Comparison of ENCODE assay signal across 12 cellular contexts in genomic region chr6:30452736-30453507, GRCh38. TPM values are rescaled to one million over a fixed set of nuclear protein-coding genes. Genes with fewer than 3 reads are reported as not detected.
DNase-seq lines count a peak whose midpoint lies in the region; ATAC-seq, FAIRE-seq and TF ChIP-seq lines count a peak whose summit lies in the region.
"Had no signal": no experiment of that assay in that cellular context is flagged by ENCODE, and none has a peak within 500 bp of the region (broad histone marks: within the 10 kb centered on the region; RNA-seq: fewer than 3 reads in every experiment).

No MANE protein-coding gene starts in this region.

- H3K4me3 ChIP-seq in left ventricle myocardium inferior (peak overlapping the region; percentile 27), IMR-90 (ENCODE audit: insufficient read depth, low read depth, low read length) (no peak overlapping the region), H1 (ENCODE audit: extremely low read depth in 1 of 4, insufficient read depth in 2 of 4, low read depth in 3 of 4, low read length in 4 of 4) (no peak overlapping the region)
- H3K4me3 ChIP-seq: HAP-1, pancreas, thyroid gland had no signal

- ATAC-seq in Right ventricle myocardium inferior (no peak), IMR-90 (ENCODE audit: low read depth) (no peak; the same call in 1 of the 2 replicates), GM18520 (IDR thresholded peaks at IDR 0.05; ENCODE audit: unreplicated experiment) (no peak)

- no peak for TF ChIP-seq CTCF in left ventricle myocardium inferior (IDR thresholded peaks at IDR 0.05; ENCODE audit: borderline replicate concordance)
- no peak for TF ChIP-seq CTCF in IMR-90 (conservative IDR thresholded peaks at IDR 0.05; ENCODE audit: low read depth, low read length)
- no peak for TF ChIP-seq CTCF in H1 (IDR thresholded peaks at IDR 0.05; ENCODE audit: control extremely low read depth in 1 of 3, insufficient read depth in 1 of 3, low read depth in 1 of 3, low read length in 3 of 3)

- H3K9me3 ChIP-seq in left ventricle myocardium inferior (replicated peaks): no peaks in the 10 kb centered on the region
- peaks cover 3% of the 10 kb centered on the region; the same call in 1 of the 2 replicates for H3K9me3 ChIP-seq in IMR-90 (ENCODE audit: control insufficient read depth, insufficient read depth, low read length)
- H3K9me3 ChIP-seq in H1 (ENCODE audit: insufficient read depth in 2 of 2, low read depth in 1 of 2, low read length in 1 of 2): no peaks in the 10 kb centered on the region
- H3K9me3 ChIP-seq: HAP-1, pancreas, thyroid gland had no signal

- H3K4ac ChIP-seq in IMR-90 (ENCODE audit: low read depth, low read length) (no peak overlapping the region), H1 (replicated peaks; ENCODE audit: insufficient read length, low read depth, low read length) (no peak overlapping the region)

- no peaks in the 10 kb centered on the region for H3K79me2 ChIP-seq in H1 (ENCODE audit: control insufficient read depth in 1 of 2, insufficient read depth in 2 of 2, low read length in 2 of 2)

- no peaks in the 10 kb centered on the region; the same call in 1 of the 2 replicates for H4K20me1 ChIP-seq in IMR-90 (ENCODE audit: insufficient read depth, low read length)
- H4K20me1 ChIP-seq in H1 (replicated peaks in 1 of 2; ENCODE audit: control insufficient read depth in 1 of 2, insufficient read depth in 2 of 2, low read length in 2 of 2): no peaks in the 10 kb centered on the region

- no peak for TF ChIP-seq EP300 in H1 (IDR thresholded peaks at IDR 0.05; ENCODE audit: borderline replicate concordance in 1 of 2, low read depth in 2 of 2, low read length in 2 of 2)

- H2BK12ac ChIP-seq in H1 (ENCODE audit: low read depth, low read length): no peak overlapping the region

- H2BK20ac ChIP-seq in IMR-90 (ENCODE audit: low read depth, low read length): no peak overlapping the region
- H2BK20ac ChIP-seq in H1 (ENCODE audit: low read length): no peak overlapping the region

- H3K9ac ChIP-seq in IMR-90 (ENCODE audit: low read depth, low read length) (no peak overlapping the region), H1 (replicated peaks in 1 of 4; ENCODE audit: extremely low read depth in 1 of 4, low read depth in 3 of 4, low read length in 3 of 4) (no peak overlapping the region)

- no peaks in the 10 kb centered on the region for H3K9me1 ChIP-seq in IMR-90 (ENCODE audit: insufficient read depth, low read length)

- H4K8ac ChIP-seq in IMR-90 (ENCODE audit: low read depth in 2 of 2, low read length in 2 of 2) (no peak overlapping the region), H1 (ENCODE audit: extremely low read depth, insufficient read depth, low read length) (no peak overlapping the region)

- H2AK5ac ChIP-seq in IMR-90 (ENCODE audit: low read depth, low read length): no peak overlapping the region
- H2AK5ac ChIP-seq in H1 (ENCODE audit: low read depth, low read length): no peak overlapping the region

- H4K5ac ChIP-seq in IMR-90 (ENCODE audit: low read depth, low read length) (no peak overlapping the region), H1 (ENCODE audit: insufficient read length, low read depth, low read length) (no peak overlapping the region)

- H2BK120ac ChIP-seq in IMR-90 (ENCODE audit: low read depth, low read length) (no peak overlapping the region), H1 (replicated peaks; ENCODE audit: low read depth, low read length) (no peak overlapping the region)

- H3K18ac ChIP-seq in IMR-90 (ENCODE audit: low read depth, low read length): no peak overlapping the region
- no peak overlapping the region for H3K18ac ChIP-seq in H1 (ENCODE audit: extremely low read depth, low read length)

- no peak overlapping the region for H3K4me2 ChIP-seq in IMR-90 (ENCODE audit: low read depth, low read length)
- H3K4me2 ChIP-seq in H1 (ENCODE audit: insufficient read depth in 1 of 2, low read depth in 2 of 2, low read length in 2 of 2): no peak overlapping the region

- no peaks in the 10 kb centered on the region for H3K23me2 ChIP-seq in H1 (ENCODE audit: low read depth, low read length)

- H2BK5ac ChIP-seq in IMR-90 (ENCODE audit: low read depth, low read length, poor library complexity, severe bottlenecking) (no peak overlapping the region), H1 (ENCODE audit: low read depth, low read length) (no peak overlapping the region)

- dilution Hi-C loops in IMR-90 (cut with HindIII; ENCODE audit: low sequenced_read_pairs, unreplicated experiment): no loop called here

- H3K79me1 ChIP-seq in IMR-90 (ENCODE audit: low read depth in 1 of 2, low read length in 2 of 2) (no peaks in the 10 kb centered on the region), H1 (ENCODE audit: low read depth, low read length) (no peaks in the 10 kb centered on the region)

- no TSS peak for BruUV-seq in IMR-90 (replicated peaks; lab: Mats Ljungman, UMichigan)

- intact Hi-C loops in left ventricle myocardium inferior (cut with micrococcal nuclease): no loop called here
- intact Hi-C loops in Right ventricle myocardium inferior (cut with DNase I): no loop called here
- intact Hi-C loops in IMR-90 (cut with micrococcal nuclease): loop anchor here (2.0 kb wide), 2 partner anchors 42 to 96 kb away; no protein-coding TSS in a partner anchor

- no peak overlapping the region for H2BK15ac ChIP-seq in IMR-90 (ENCODE audit: low read depth, low read length)
- no peak overlapping the region for H2BK15ac ChIP-seq in H1 (ENCODE audit: low read length)

- CTCF ChIA-PET in IMR-90 (lab: Yijun Ruan, JAX) (interaction anchor here (0.6 to 1.8 kb wide), 7 partner anchors 10 to 40 kb away, joined by 3 to 10 read pairs (median 5); no protein-coding TSS in a partner anchor), H1 (lab: Charles Lee; ENCODE audit: partially characterized antibody) (interaction anchor here (0.6 to 4.3 kb wide), 39 partner anchors 7 to 627 kb away, joined by 3 to 43 read pairs (median 5); no protein-coding TSS in a partner anchor)

- DNase-seq in left ventricle myocardium inferior: no peak
- DNase-seq in Right ventricle myocardium inferior (ENCODE audit: missing footprints): no peak
- no peak for DNase-seq in IMR-90
- no peak for DNase-seq in H1 (ENCODE audit: low read depth in 1 of 2, low spot score in 2 of 2)
- no peak for DNase-seq in stimulated activated CD4-positive, alpha-beta T cell treated with anti-CD3 and anti-CD28 coated beads, Interleukin-4, amount 100 ng/mL, for 24 hours
- no peak for DNase-seq in dedifferentiated amniotic fluid mesenchymal stem cell (ENCODE audit: extremely low spot score)
- DNase-seq: GF-D8 had no signal

- H4K91ac ChIP-seq in IMR-90 (ENCODE audit: insufficient read depth, low read depth, low read length) (no peak overlapping the region), H1 (replicated peaks; ENCODE audit: insufficient read length, low read length) (no peak overlapping the region)

- H3K23ac ChIP-seq in IMR-90 (ENCODE audit: low read depth, low read length): no peak overlapping the region
- H3K23ac ChIP-seq in H1 (ENCODE audit: insufficient read length): no peak overlapping the region

- H3K14ac ChIP-seq in IMR-90 (replicated peaks; ENCODE audit: low read depth, low read length) (no peak overlapping the region), H1 (ENCODE audit: insufficient read length) (no peak overlapping the region)

- H2AFZ ChIP-seq in IMR-90 (replicated peaks; ENCODE audit: low read length, poor library complexity) (peak overlapping the region; percentile 65), H1 (ENCODE audit: low read length) (0 out of 2 replicates have a peak overlapping the region, but pooled peaks have one; percentile 16)

- FAIRE-seq in H1 (lab: Jason Lieb, UNC): no peak
- FAIRE-seq: frontal cortex, pancreas had no signal

- POLR2A ChIA-PET in IMR-90 (lab: Charles Lee; ENCODE audit: unreplicated experiment) (no interaction called here), H1 (lab: Charles Lee; ENCODE audit: partially characterized antibody) (interaction anchor here (1.5 kb wide), 2 partner anchors 11 to 239 kb away, joined by 3 to 5 read pairs; no protein-coding TSS in a partner anchor)

- H3K36me3 ChIP-seq in left ventricle myocardium inferior: no peaks in the 10 kb centered on the region
- no peaks in the 10 kb centered on the region for H3K36me3 ChIP-seq in IMR-90 (ENCODE audit: control insufficient read depth, insufficient read depth, low read length)
- no peaks in the 10 kb centered on the region for H3K36me3 ChIP-seq in H1 (ENCODE audit: control insufficient read depth in 2 of 4, insufficient read depth in 4 of 4, low read length in 3 of 4)
- H3K36me3 ChIP-seq: HAP-1, pancreas, thyroid gland had no signal

- H3K27me3 ChIP-seq in left ventricle myocardium inferior (ENCODE audit: low read depth) (peaks cover 97% of the 10 kb centered on the region), IMR-90 (ENCODE audit: control insufficient read depth, insufficient read depth, low read length) (peaks cover 76% of the 10 kb centered on the region), H1 (replicated peaks in 1 of 4; ENCODE audit: control insufficient read depth in 3 of 4, extremely low read depth in 1 of 4, insufficient read depth in 3 of 4, low read length in 3 of 4) (peaks cover 0 to 39% (median 24%) of the 10 kb centered on the region in 4 experiments; a peak in 6 of 7 replicates)

- H3K27ac ChIP-seq in left ventricle myocardium inferior (replicated peaks): no peak overlapping the region
- no peak overlapping the region for H3K27ac ChIP-seq in IMR-90 (ENCODE audit: insufficient read depth, low read length)
- no peak overlapping the region for H3K27ac ChIP-seq in H1 (ENCODE audit: low read depth, low read length)
- H3K27ac ChIP-seq: pancreas, thyroid gland had no signal

- no peak overlapping the region for H3K56ac ChIP-seq in IMR-90 (ENCODE audit: extremely low read depth, insufficient read depth, low read length)
- no peak overlapping the region for H3K56ac ChIP-seq in H1 (replicated peaks; ENCODE audit: insufficient read length, low read depth, low read length)

- no peak for TF ChIP-seq POLR2A in IMR-90 (IDR thresholded peaks at IDR 0.05; ENCODE audit: low read depth, low read length)
- no peak for TF ChIP-seq POLR2A in H1 (IDR thresholded peaks at IDR 0.05; ENCODE audit: control extremely low read depth in 1 of 2, low read depth in 2 of 2, low read length in 2 of 2)

- no peak for TF ChIP-seq RAD21 in IMR-90 (IDR thresholded peaks at IDR 0.05; ENCODE audit: low read length)
- no peak for TF ChIP-seq RAD21 in H1 (IDR thresholded peaks at IDR 0.05 in 1 of 2, conservative IDR thresholded peaks at IDR 0.05 in 1 of 2; ENCODE audit: low read depth in 2 of 2, low read length in 2 of 2)

- H3K4me1 ChIP-seq in left ventricle myocardium inferior: peaks cover 17% of the 10 kb centered on the region
- H3K4me1 ChIP-seq in IMR-90 (ENCODE audit: control insufficient read depth, insufficient read depth, low read length): peaks cover 2% of the 10 kb centered on the region; the same call in 1 of the 2 replicates
- H3K4me1 ChIP-seq in H1 (replicated peaks in 1 of 4; ENCODE audit: control insufficient read depth in 3 of 4, insufficient read depth in 4 of 4, low read length in 3 of 4): peaks cover 0 to 3% (median under 1%) of the 10 kb centered on the region in 4 experiments; a peak in 3 of 7 replicates
- H3K4me1 ChIP-seq: HAP-1, pancreas had no signal

- H2AK9ac ChIP-seq in IMR-90 (replicated peaks; ENCODE audit: low read depth, low read length, poor library complexity): no peak overlapping the region

- in situ Hi-C loops in IMR-90 (cut with MboI; ENCODE audit: low sequenced_read_pairs): no loop called here

- WGBS in IMR-90 (ENCODE audit: extremely low coverage in 2 of 2, insufficient read length in 1 of 2), 2 experiments: 20% methylated on average over 17 of the region's 41 CpGs; no CpG with 5 or more reads in 1 of the 2 experiments
- WGBS in H1 (ENCODE audit: extremely low coverage in 1 of 2, insufficient coverage in 1 of 2, insufficient read length in 1 of 2, insufficient replicate concordance in 2 of 2, low coverage in 1 of 2, low lambda C conversion rate in 2 of 2, missing lambda C conversion rate in 1 of 2), 2 experiments: 89% methylated on average over 37 of the region's 41 CpGs; no CpG with 5 or more reads in 1 of the 2 experiments

RNA-seq across cellular contexts. Expression of gene HLA-E, which starts 36.4 kb away (rescaled TPM):
- total RNA-seq in left ventricle myocardium inferior: 142 TPM
- 152 TPM for total RNA-seq in Right ventricle myocardium inferior
- total RNA-seq in IMR-90 (2012; rRNA removed): 84.8 and 85.8 TPM in 2 replicates
- polyA plus RNA-seq in IMR-90 (2012; rRNA removed): 83.6 and 91.4 TPM in 2 replicates
- polyA plus RNA-seq in IMR-90 (2012; cell fraction: cytosol; rRNA removed): 104 and 106 TPM in 2 replicates
- polyA plus RNA-seq in IMR-90 (2012; cell fraction: nucleus; rRNA removed; ENCODE audit: low replicate concordance): 84.7 and 103 TPM in 2 replicates
- 24.4 and 28.0 TPM in 2 replicates for total RNA-seq in H1 (2021; fragmentation: NEBNext Ultra II Directional; extraction: Animal tissue kit (Norgen Biotek cat#: 25700))
- 20.2 and 26.1 TPM in 2 replicates for polyA plus RNA-seq in H1 (2011; rRNA removed)
- polyA plus RNA-seq in H1 (2011; cell fraction: cytosol; rRNA removed): 29.0 TPM
- polyA plus RNA-seq in H1 (2011; cell fraction: nucleus; rRNA removed): 29.1 TPM
- polyA plus RNA-seq in H1 (2012, experiment 1 of 2): 26.1 to 29.2 TPM (median 27.6 TPM) in 4 replicates
- polyA plus RNA-seq in H1 (2012, experiment 2 of 2): 30.7 TPM
- 35.3 TPM for polyA plus RNA-seq in H1 (2013, experiment 1 of 2)
- polyA plus RNA-seq in H1 (2013, experiment 2 of 2): 41.8 TPM
- polyA minus RNA-seq in H1 (2011; rRNA and poly(A)+ RNA removed): 17.0 and 18.3 TPM in 2 replicates
- polyA minus RNA-seq in H1 (2011; cell fraction: cytosol; rRNA and poly(A)+ RNA removed): 16.2 TPM
- polyA minus RNA-seq in H1 (2011; cell fraction: nucleus; rRNA and poly(A)+ RNA removed): 20.6 TPM
